9 cellular contexts compared by ENCODE assay signal in the genomic region with DNA sequence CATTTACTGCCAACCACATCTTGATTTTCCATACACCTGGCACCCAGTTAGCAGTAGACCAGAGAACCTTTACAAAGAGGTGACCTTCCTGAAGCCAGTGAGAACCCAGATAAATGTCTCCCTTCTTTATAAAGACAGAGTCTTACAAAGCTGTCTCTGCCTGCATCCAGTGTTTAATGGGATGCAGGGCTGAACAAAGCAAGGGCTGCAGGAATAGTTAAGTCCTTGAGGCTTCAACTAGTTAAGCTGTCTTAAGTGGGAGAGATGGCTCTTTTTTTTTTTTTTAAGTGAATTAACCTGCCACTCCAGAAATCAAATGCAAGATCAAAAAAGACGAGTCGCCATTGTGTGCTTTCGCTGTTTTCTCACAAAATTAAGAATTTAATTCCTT. TPM values are rescaled to one million over a fixed set of nuclear protein-coding genes. Genes with fewer than 3 reads are reported as not detected.
DNase-seq lines count a peak whose midpoint lies in the region; ATAC-seq and TF ChIP-seq lines count a peak whose summit lies in the region.
"Had no signal": no experiment of that assay in that cellular context is flagged by ENCODE, and none has a peak within 500 bp of the region (broad histone marks: within the 10 kb centered on the region; RNA-seq: fewer than 3 reads in every experiment).

No MANE protein-coding gene starts in this region.

- no peak for TF ChIP-seq POLR2A in esophagus muscularis mucosa (IDR thresholded peaks at IDR 0.05; ENCODE audit: low read depth)

- TF ChIP-seq EP300 in esophagus muscularis mucosa (IDR thresholded peaks at IDR 0.05), result no peak

- H3K4me3 ChIP-seq in SJCRH30 (peak overlapping the region; percentile 74), esophagus muscularis mucosa (peak overlapping the region; percentile 75 to 95 (median 82)), psoas muscle (peak overlapping the region; percentile 94)

- H3K27ac ChIP-seq in SJCRH30, result no peak overlapping the region
- H3K27ac ChIP-seq in esophagus muscularis mucosa (replicated peaks in 1 of 4), result peak overlapping the region; percentile 95 to 99 (median 97)
- H3K27ac ChIP-seq in psoas muscle, result peak overlapping the region; percentile 98

- no peaks in the 10 kb centered on the region for H3K27me3 ChIP-seq in SJCRH30
- no peaks in the 10 kb centered on the region for H3K27me3 ChIP-seq in esophagus muscularis mucosa
- H3K27me3 ChIP-seq in psoas muscle (ENCODE audit: insufficient read depth in 3 of 3, low read length in 2 of 3), result no peaks in the 10 kb centered on the region

- 92% methylated on average over 3 of the region's 3 CpGs for WGBS in esophagus muscularis mucosa
- 86 to 90% (median 90%) methylated on average over 3 of the region's 3 CpGs for WGBS in psoas muscle, 3 donors

- peak overlapping the region; percentile 94 for H3K9ac ChIP-seq in ES-I3 (ENCODE audit: low read depth, low read length)

- H3K4me1 ChIP-seq in ES-I3 (ENCODE audit: insufficient read depth, low read length) (peaks cover 25% of the 10 kb centered on the region), SJCRH30 (peaks cover 8% of the 10 kb centered on the region; the same call in 1 of the 2 replicates), esophagus muscularis mucosa (peaks cover 54 to 70% (median 64%) of the 10 kb centered on the region in 4 donors), psoas muscle (peaks cover 47% of the 10 kb centered on the region)

- no peaks in the 10 kb centered on the region for H3K9me3 ChIP-seq in ES-I3 (ENCODE audit: control insufficient read depth, insufficient read depth, low read length)
- no peaks in the 10 kb centered on the region for H3K9me3 ChIP-seq in SJCRH30 (replicated peaks)
- no peaks in the 10 kb centered on the region for H3K9me3 ChIP-seq in esophagus muscularis mucosa
- no peaks in the 10 kb centered on the region for H3K9me3 ChIP-seq in psoas muscle

- TF ChIP-seq CTCF in esophagus muscularis mucosa (IDR thresholded peaks at IDR 0.05), result no peak
- no peak for TF ChIP-seq CTCF in psoas muscle (IDR thresholded peaks at IDR 0.05)

- 0 out of 2 replicates have a peak, but pooled peaks cover 3% of the 10 kb centered on the region for H3K36me3 ChIP-seq in ES-I3 (ENCODE audit: insufficient read depth, low read length)
- peaks cover 7% of the 10 kb centered on the region for H3K36me3 ChIP-seq in SJCRH30
- H3K36me3 ChIP-seq in esophagus muscularis mucosa, result no peaks in the 10 kb centered on the region
- peaks cover 3 to 14% of the 10 kb centered on the region in 2 donors for H3K36me3 ChIP-seq in psoas muscle (ENCODE audit: insufficient read depth in 1 of 2, low read depth in 1 of 2)

- no peak for DNase-seq in SJCRH30
- no peak for DNase-seq in esophagus muscularis mucosa (ENCODE audit: extremely low spot score)
- DNase-seq in psoas muscle, result no peak
- DNase-seq in NCI-H510A treated with DMSO at 0.1 percent for 48 hours (lab: John Stamatoyannopoulos, UW), result no peak
- no peak for DNase-seq in SKM-1 (lab: John Stamatoyannopoulos, UW; ENCODE audit: unreplicated experiment)
- DNase-seq: NCI-H2171 had no signal

- intact Hi-C loops in esophagus muscularis mucosa (cut with DNase I) (loop anchor here (10.0 kb wide), 1 partner anchor 441 kb away; the partner anchor contains the start of gene GNAI3), psoas muscle (cut with DNase I) (no loop called here)

- ATAC-seq in psoas muscle, result no peak
- ATAC-seq in HG02798 (IDR thresholded peaks at IDR 0.05; ENCODE audit: poor library complexity, unreplicated experiment), result no peak
- ATAC-seq in GM21786 (IDR thresholded peaks at IDR 0.05; ENCODE audit: unreplicated experiment), result no peak

RNA-seq across cellular contexts. Expression of gene AHCYL1, which starts 1.5 kb away (rescaled TPM):
- 41.5 and 44.4 TPM in 2 replicates for total RNA-seq in SJCRH30 (2014; rRNA removed; shearing (Covaris generic))
- total RNA-seq in esophagus muscularis mucosa (100 to 1,000 TPM in 1 of 4 donors, 10 to 100 TPM in 3; 72.1 to 111 (median 91.0) TPM), psoas muscle (100 to 1,000 TPM in 1 of 4 donors, 10 to 100 TPM in 3; 60.2 to 128 (median 88.9) TPM)
- polyA plus RNA-seq in psoas muscle, result 10 to 100 TPM; 42.5 to 47.2 (median 46.2) TPM

RNA-seq across cellular contexts. Expression of gene STRIP1, which starts 48.4 kb away (rescaled TPM):
- total RNA-seq in SJCRH30 (2014; rRNA removed; shearing (Covaris generic)), result 30.3 and 35.1 TPM in 2 replicates
- total RNA-seq in esophagus muscularis mucosa (10 to 100 TPM; 26.2 to 43.5 (median 35.3) TPM), psoas muscle (10 to 100 TPM; 16.1 to 23.1 (median 17.0) TPM)
- 10 to 100 TPM; 12.1 to 17.4 (median 13.5) TPM for polyA plus RNA-seq in psoas muscle
